9 cellular contexts compared by ENCODE assay signal in genomic region chr1:2237773-2238172, GRCh38. TPM values are rescaled to one million over a fixed set of nuclear protein-coding genes. Genes with fewer than 3 reads are reported as not detected.
DNase-seq lines count a peak whose midpoint lies in the region; ATAC-seq and TF ChIP-seq lines count a peak whose summit lies in the region.
"Had no signal": no experiment of that assay in that cellular context is flagged by ENCODE, and none has a peak within 500 bp of the region (broad histone marks: within the 10 kb centered on the region; RNA-seq: fewer than 3 reads in every experiment).

No MANE protein-coding gene starts in this region.

- H3K9me3 Mint-ChIP-seq in natural killer cell (no peaks in the 10 kb centered on the region), mesothelial cell of epicardium (no peaks in the 10 kb centered on the region)
- H3K9me3 Mint-ChIP-seq in natural killer cell treated with Interleukin-12 subunit alpha and Interleukin-12 subunit beta and Interleukin-15 and Interleukin-18, amount 100 ng/mL, for 72 hours = no peaks in the 10 kb centered on the region

- TF ChIP-seq CTCF in natural killer cell (IDR thresholded peaks at IDR 0.05) (no peak), choroid plexus epithelial cell (conservative IDR thresholded peaks at IDR 0.05; ENCODE audit: low read depth, low read length) (peak; percentile 17), mesothelial cell of epicardium (IDR thresholded peaks at IDR 0.05; ENCODE audit: unreplicated experiment) (no peak), uterus (IDR thresholded peaks at IDR 0.05) (peak in 1 of 4 experiments; percentile 9)

- no peaks in the 10 kb centered on the region for H3K27me3 ChIP-seq in uterus

- H3K9me3 ChIP-seq in uterus = no peaks in the 10 kb centered on the region
- H3K9me3 ChIP-seq: Caco-2 had no signal

- DNase-seq in natural killer cell = no peak
- DNase-seq in natural killer cell treated with Interleukin-12 subunit alpha and Interleukin-12 subunit beta and Interleukin-15 and Interleukin-18, amount 100 ng/mL, for 72 hours (ENCODE audit: low spot score) = no peak
- peak; percentile 30 for DNase-seq in choroid plexus epithelial cell (ENCODE audit: low read depth)
- no peak for DNase-seq in mesothelial cell of epicardium (ENCODE audit: low spot score in 2 of 2, unreplicated experiment in 2 of 2)
- no peak for DNase-seq in uterus
- DNase-seq in NCI-H2171 (lab: John Stamatoyannopoulos, UW) = no peak
- DNase-seq: Caco-2 had no signal

- intact Hi-C loops in natural killer cell (cut with micrococcal nuclease) (no loop called here), uterus (cut with DNase I; ENCODE audit: low total_unique reads) (no loop called here)

- H3K4me3 Mint-ChIP-seq in natural killer cell (peak overlapping the region; percentile 57), mesothelial cell of epicardium (no peak overlapping the region)
- no peak overlapping the region for H3K4me3 Mint-ChIP-seq in natural killer cell treated with Interleukin-12 subunit alpha and Interleukin-12 subunit beta and Interleukin-15 and Interleukin-18, amount 100 ng/mL, for 72 hours

- H3K27me3 Mint-ChIP-seq in natural killer cell (ENCODE audit: low read depth in 2 of 2) = no peaks in the 10 kb centered on the region
- H3K27me3 Mint-ChIP-seq in natural killer cell treated with Interleukin-12 subunit alpha and Interleukin-12 subunit beta and Interleukin-15 and Interleukin-18, amount 100 ng/mL, for 72 hours = no peaks in the 10 kb centered on the region
- H3K27me3 Mint-ChIP-seq in mesothelial cell of epicardium (ENCODE audit: low read depth) = no peaks in the 10 kb centered on the region

- H3K4me1 ChIP-seq in uterus = peaks cover 34 to 77% of the 10 kb centered on the region in 2 donors
- H3K4me1 ChIP-seq: Caco-2 had no signal

- H3K27ac Mint-ChIP-seq in natural killer cell (peak overlapping the region in 1 of 2 donors; percentile 97), mesothelial cell of epicardium (peak overlapping the region; percentile 53)
- H3K27ac Mint-ChIP-seq in natural killer cell treated with Interleukin-12 subunit alpha and Interleukin-12 subunit beta and Interleukin-15 and Interleukin-18, amount 100 ng/mL, for 72 hours = no peak overlapping the region

- no peak overlapping the region for H3K4me3 ChIP-seq in choroid plexus epithelial cell (ENCODE audit: low read depth, low read length)
- no peak overlapping the region for H3K4me3 ChIP-seq in uterus

- H3K36me3 ChIP-seq in uterus = no peaks in the 10 kb centered on the region

- no peak for TF ChIP-seq POLR2A in uterus (IDR thresholded peaks at IDR 0.05)

- no peaks in the 10 kb centered on the region for H3K36me3 Mint-ChIP-seq in natural killer cell
- no peaks in the 10 kb centered on the region for H3K36me3 Mint-ChIP-seq in natural killer cell treated with Interleukin-12 subunit alpha and Interleukin-12 subunit beta and Interleukin-15 and Interleukin-18, amount 100 ng/mL, for 72 hours
- H3K36me3 Mint-ChIP-seq in mesothelial cell of epicardium = peaks cover 2% of the 10 kb centered on the region

- peaks cover 59 to 64% of the 10 kb centered on the region in 2 donors for H3K4me1 Mint-ChIP-seq in natural killer cell
- H3K4me1 Mint-ChIP-seq in natural killer cell treated with Interleukin-12 subunit alpha and Interleukin-12 subunit beta and Interleukin-15 and Interleukin-18, amount 100 ng/mL, for 72 hours (ENCODE audit: low read depth in 2 of 2) = peaks cover 36 to 39% of the 10 kb centered on the region in 2 donors
- H3K4me1 Mint-ChIP-seq in mesothelial cell of epicardium = peaks cover 60% of the 10 kb centered on the region

- H3K27ac ChIP-seq in uterus = peak overlapping the region; percentile 10 to 83

- ATAC-seq in natural killer cell = no peak
- ATAC-seq in natural killer cell treated with Interleukin-12 subunit alpha and Interleukin-12 subunit beta and Interleukin-15 and Interleukin-18, amount 100 ng/mL, for 72 hours = no peak
- ATAC-seq in GM18861 (IDR thresholded peaks at IDR 0.05; ENCODE audit: unreplicated experiment) = no peak
- ATAC-seq in HG02642 (IDR thresholded peaks at IDR 0.05; ENCODE audit: poor library complexity, unreplicated experiment) = no peak

RNA-seq across cellular contexts. Expression of gene SKI, which starts 9.7 kb away (rescaled TPM):
- total RNA-seq in natural killer cell (100 to 1,000 TPM in 2 of 3 donors, 10 to 100 TPM in 1; 96.9 to 145 (median 140) TPM), mesothelial cell of epicardium (105 to 110 TPM (median 105 TPM) in 3 replicates), uterus (100 to 1,000 TPM in 1 of 4 donors, 10 to 100 TPM in 3; 22.8 to 148 (median 34.9) TPM)
- 10 to 100 TPM; 16.5 to 42.7 TPM for total RNA-seq in natural killer cell treated with Interleukin-12 subunit alpha and Interleukin-12 subunit beta and Interleukin-15 and Interleukin-18, amount 100 ng/mL, for 72 hours

RNA-seq across cellular contexts. Expression of gene FAAP20, which starts 43.2 kb away (rescaled TPM):
- 10 to 100 TPM; 40.3 to 53.0 (median 43.3) TPM for total RNA-seq in natural killer cell
- 10 to 100 TPM; 43.4 to 61.8 TPM for total RNA-seq in natural killer cell treated with Interleukin-12 subunit alpha and Interleukin-12 subunit beta and Interleukin-15 and Interleukin-18, amount 100 ng/mL, for 72 hours
- total RNA-seq in mesothelial cell of epicardium = 92.2 to 100 TPM (median 94.1 TPM) in 3 replicates
- 10 to 100 TPM in 2 of 4 donors, 1 to 10 TPM in 2; 1.5 to 68.5 (median 15.4) TPM for total RNA-seq in uterus
